In the genomic region with DNA sequence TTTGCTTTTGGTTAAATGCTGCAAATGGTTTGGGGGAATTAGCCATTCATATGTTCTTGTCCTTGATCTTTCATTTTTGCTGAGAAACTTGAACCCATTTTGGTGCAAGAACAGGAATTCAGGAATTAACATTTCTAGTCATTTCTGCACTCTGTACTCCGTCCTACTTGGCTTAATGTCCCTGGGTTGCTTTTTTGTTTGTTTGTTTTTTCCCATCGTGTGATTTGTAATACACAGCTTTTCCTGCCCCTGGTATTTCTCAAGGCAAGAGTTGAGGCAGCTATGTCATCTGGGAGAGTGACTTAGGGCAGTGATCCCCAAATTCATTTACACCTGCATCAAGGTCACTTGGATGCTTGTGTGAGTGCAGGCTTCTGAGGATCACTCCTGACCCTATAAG, we compare ENCODE assay signal across 28 cellular contexts.
DNase-seq lines count a peak whose midpoint lies in the region; ATAC-seq, FAIRE-seq and TF ChIP-seq lines count a peak whose summit lies in the region.
"Had no signal": no experiment of that assay in that cellular context is flagged by ENCODE, and none has a peak within 500 bp of the region (broad histone marks: within the 10 kb centered on the region; RNA-seq: fewer than 3 reads in every experiment).

No MANE protein-coding gene starts in this region.

- intact Hi-C loops in transverse colon (cut with DNase I; ENCODE audit: low total_unique reads) (no loop called here), pancreas (cut with DNase I) (no loop called here)

- in situ Hi-C loops in transverse colon (cut with MboI; ENCODE audit: low pct_ligation_motif_present in 1 of 4, low pct_unique_long_range_greater_than_20kb in 1 of 4, low sequenced_read_pairs in 3 of 4), result no loop called here

- ATAC-seq in stimulated activated naive CD8-positive, alpha-beta T cell treated with anti-CD3 and anti-CD28 coated beads, Interleukin-15, amount 100 ng/mL, for 72 hours, result no peak
- ATAC-seq in pancreas (no peak), HG03039 (IDR thresholded peaks at IDR 0.05; ENCODE audit: unreplicated experiment) (no peak)
- ATAC-seq: body of pancreas, esophagus mucosa, left lung, sciatic nerve had no signal

- peaks cover 7% of the 10 kb centered on the region for H3K9me3 Mint-ChIP-seq in stimulated activated naive CD8-positive, alpha-beta T cell treated with anti-CD3 and anti-CD28 coated beads, Interleukin-15, Interleukin-2, amounts not matched to agents 100 ng/mL and 50 ng/mL, for 24 hours
- no peaks in the 10 kb centered on the region for H3K9me3 Mint-ChIP-seq in stimulated activated naive CD8-positive, alpha-beta T cell treated with anti-CD3 and anti-CD28 coated beads, Interleukin-15, amount 100 ng/mL, for 72 hours
- no peaks in the 10 kb centered on the region for H3K9me3 Mint-ChIP-seq in immature natural killer cell

- H3K36me3 ChIP-seq in SK-N-MC (ENCODE audit: insufficient read depth, low read length) (no peaks in the 10 kb centered on the region), transverse colon (no peaks in the 10 kb centered on the region), pancreas (no peaks in the 10 kb centered on the region)
- H3K36me3 ChIP-seq: BE2C, left lung, neutrophil, upper lobe of left lung had no signal

- H3K9ac ChIP-seq in SK-N-MC (ENCODE audit: insufficient read length), result no peak overlapping the region
- H3K9ac ChIP-seq: KMS-11 had no signal

- FAIRE-seq in pancreas (lab: Jason Lieb, UNC), result no peak
- FAIRE-seq: H1, islet of Langerhans had no signal

- no peak for TF ChIP-seq EP300 in transverse colon (IDR thresholded peaks at IDR 0.05; ENCODE audit: low read depth)

- 50 to 74% methylated on average over 2 of the region's 2 CpGs for WGBS in transverse colon (ENCODE audit: low coverage in 1 of 2), 2 donors
- 71 to 74% methylated on average over 2 of the region's 2 CpGs for WGBS in pancreas, 2 donors

- no peak for TF ChIP-seq CTCF in transverse colon (IDR thresholded peaks at IDR 0.05)
- TF ChIP-seq CTCF in pancreas (IDR thresholded peaks at IDR 0.05), result no peak

- peak overlapping the region; percentile 33 for H3K27ac Mint-ChIP-seq in stimulated activated naive CD8-positive, alpha-beta T cell treated with anti-CD3 and anti-CD28 coated beads, Interleukin-15, Interleukin-2, amounts not matched to agents 100 ng/mL and 50 ng/mL, for 24 hours
- peak overlapping the region in 1 of 2 donors; percentile 16 for H3K27ac Mint-ChIP-seq in stimulated activated naive CD8-positive, alpha-beta T cell treated with anti-CD3 and anti-CD28 coated beads, Interleukin-15, amount 100 ng/mL, for 72 hours
- peak overlapping the region; percentile 82 to 95 (median 93) for H3K27ac Mint-ChIP-seq in immature natural killer cell
- H3K27ac Mint-ChIP-seq: progenitor cell of endocrine pancreas had no signal

- H3K27me3 ChIP-seq in transverse colon, result no peaks in the 10 kb centered on the region
- H3K27me3 ChIP-seq in pancreas, result no peaks in the 10 kb centered on the region
- H3K27me3 ChIP-seq: BE2C, body of pancreas, left lung, neutrophil, upper lobe of left lung had no signal

- H3K4me3 Mint-ChIP-seq in stimulated activated naive CD8-positive, alpha-beta T cell treated with anti-CD3 and anti-CD28 coated beads, Interleukin-15, Interleukin-2, amounts not matched to agents 100 ng/mL and 50 ng/mL, for 24 hours, result no peak overlapping the region
- H3K4me3 Mint-ChIP-seq in stimulated activated naive CD8-positive, alpha-beta T cell treated with anti-CD3 and anti-CD28 coated beads, Interleukin-15, amount 100 ng/mL, for 72 hours, result no peak overlapping the region
- H3K4me3 Mint-ChIP-seq in immature natural killer cell, result peak overlapping the region; percentile 8 to 82 (median 63)

- H3K27ac ChIP-seq in SK-N-MC (peak overlapping the region; percentile 85; the same call in 1 of the 2 replicates), transverse colon (peak overlapping the region in 3 of 4 donors; percentile 78 to 88 (median 86)), pancreas (no peak overlapping the region)
- H3K27ac ChIP-seq: body of pancreas, KMS-11, left lung, RWPE1, upper lobe of left lung had no signal

- H3K4me3 ChIP-seq in SK-N-MC (no peak overlapping the region), transverse colon (no peak overlapping the region), pancreas (no peak overlapping the region)
- H3K4me3 ChIP-seq: body of pancreas, left lung, upper lobe of left lung had no signal

- peaks cover 18% of the 10 kb centered on the region for H3K36me3 Mint-ChIP-seq in stimulated activated naive CD8-positive, alpha-beta T cell treated with anti-CD3 and anti-CD28 coated beads, Interleukin-15, Interleukin-2, amounts not matched to agents 100 ng/mL and 50 ng/mL, for 24 hours (ENCODE audit: low read depth)
- peaks cover 0 to 3% (median 0%) of the 10 kb centered on the region in 3 donors for H3K36me3 Mint-ChIP-seq in immature natural killer cell

- TF ChIP-seq POLR2A in transverse colon (IDR thresholded peaks at IDR 0.05), result no peak

- H3K4me1 Mint-ChIP-seq in stimulated activated naive CD8-positive, alpha-beta T cell treated with anti-CD3 and anti-CD28 coated beads, Interleukin-15, Interleukin-2, amounts not matched to agents 100 ng/mL and 50 ng/mL, for 24 hours (ENCODE audit: low read depth), result peaks cover 76% of the 10 kb centered on the region
- peaks cover 64% of the 10 kb centered on the region for H3K4me1 Mint-ChIP-seq in stimulated activated naive CD8-positive, alpha-beta T cell treated with anti-CD3 and anti-CD28 coated beads, Interleukin-15, amount 100 ng/mL, for 72 hours
- peaks cover 87 to 95% of the 10 kb centered on the region in 2 donors for H3K4me1 Mint-ChIP-seq in immature natural killer cell

- no peak for DNase-seq in stimulated activated naive CD8-positive, alpha-beta T cell treated with anti-CD3 and anti-CD28 coated beads, Interleukin-15, amount 100 ng/mL, for 72 hours
- DNase-seq in SK-N-MC (ENCODE audit: low read depth, low spot score) (no peak), immature natural killer cell (no peak), transverse colon (no peak), pancreas (no peak), NCI-H187 (lab: John Stamatoyannopoulos, UW) (no peak)
- DNase-seq: activated CD8-positive, alpha-beta memory T cell treated with anti-CD3 and anti-CD28 coated beads for 24 hours; activated gamma-delta T cell; BE2C; body of pancreas; cerebellar nuclear complex; glutamatergic neuron; left lung; mesenchymal stem cell; NCI-H2029; NCI-H510A treated with DMSO at 0.1 percent for 48 hours; substantia nigra; upper lobe of left lung had no signal

- H3K4me1 ChIP-seq in transverse colon (peaks cover 14 to 70% (median 35%) of the 10 kb centered on the region in 4 donors), pancreas (peaks cover 5 to 13% (median 13%) of the 10 kb centered on the region in 3 donors)
- H3K4me1 ChIP-seq: BE2C had no signal

- no peaks in the 10 kb centered on the region for H3K9me3 ChIP-seq in SK-N-MC (ENCODE audit: low read depth, low read length)
- H3K9me3 ChIP-seq in transverse colon, result no peaks in the 10 kb centered on the region
- H3K9me3 ChIP-seq in pancreas, result no peaks in the 10 kb centered on the region
- H3K9me3 ChIP-seq: BE2C, body of pancreas, left lung, neutrophil, upper lobe of left lung had no signal

- H3K27me3 Mint-ChIP-seq in stimulated activated naive CD8-positive, alpha-beta T cell treated with anti-CD3 and anti-CD28 coated beads, Interleukin-15, Interleukin-2, amounts not matched to agents 100 ng/mL and 50 ng/mL, for 24 hours, result no peaks in the 10 kb centered on the region
- H3K27me3 Mint-ChIP-seq in stimulated activated naive CD8-positive, alpha-beta T cell treated with anti-CD3 and anti-CD28 coated beads, Interleukin-15, amount 100 ng/mL, for 72 hours, result no peaks in the 10 kb centered on the region
- H3K27me3 Mint-ChIP-seq in immature natural killer cell (ENCODE audit: low read depth in 3 of 3), result peaks cover 0 to 5% (median 2%) of the 10 kb centered on the region in 3 donors
- H3K27me3 Mint-ChIP-seq: progenitor cell of endocrine pancreas had no signal

Comparison
In these comparisons a context has a peak if more than half of its experiments do, and no peak if none do; other contexts are left out.
1. H3K4me3 Mint-ChIP-seq: peak in immature natural killer cell (5 of 5); none in stimulated activated naive CD8-positive, alpha-beta T cell treated with anti-CD3 and anti-CD28 coated beads, Interleukin-15, Interleukin-2, amounts not matched to agents 100 ng/mL and 50 ng/mL, for 24 hours (single experiment) and stimulated activated naive CD8-positive, alpha-beta T cell treated with anti-CD3 and anti-CD28 coated beads, Interleukin-15, amount 100 ng/mL, for 72 hours (0 of 2).
2. H3K27ac ChIP-seq: peak in SK-N-MC (single experiment) and transverse colon (3 of 4); none in pancreas (0 of 4).